In genomic region chr7:151226875-151227782, GRCh38 we compare ENCODE assay signal across 8 cellular contexts. TPM values are rescaled to one million over a fixed set of nuclear protein-coding genes. Genes with fewer than 3 reads are reported as not detected.
DNase-seq lines count a peak whose midpoint lies in the region; ATAC-seq and TF ChIP-seq lines count a peak whose summit lies in the region.

Gene ABCF2, minus strand, starts transcription at chr7:151227205. Its CDS starts 747 bp downstream, at chr7:151226458.

- H3K9me3 Mint-ChIP-seq in T-helper 1 cell treated with Interleukin-12 subunit alpha and Interleukin-12 subunit beta and Interleukin-4 antibody, amounts not matched to agents 30 μg/mL and 1 μg/mL, for 36 hours = no peaks in the 10 kb centered on the region
- H3K9me3 Mint-ChIP-seq in progenitor cell of endocrine pancreas (ENCODE audit: low read depth) = no peaks in the 10 kb centered on the region

- peak; percentile 99 for ATAC-seq in HG02884 (IDR thresholded peaks at IDR 0.05; ENCODE audit: unreplicated experiment)
- ATAC-seq in left cardiac atrium = peak; percentile 99

- intact Hi-C loops in left cardiac atrium (cut with DNase I) = loop anchor here in 1 of 2 donors (10.0 kb wide), 1 partner anchor 172 kb away; the partner anchor contains the start of genes CDK5 and SLC4A2

- peak; percentile 97 for DNase-seq in GM13977 (ENCODE audit: low spot score)
- peak; percentile 98 for DNase-seq in NCI-H1694 (lab: John Stamatoyannopoulos, UW)
- DNase-seq in amniotic stem cell (lab: John Stamatoyannopoulos, UW) = peak; percentile 98
- DNase-seq in left cardiac atrium = peak; percentile 99
- peak; percentile 99 for DNase-seq in progenitor cell of endocrine pancreas (ENCODE audit: low spot score, unreplicated experiment)
- peak; percentile 99 for DNase-seq in ureter (ENCODE audit: low spot score)

- in situ Hi-C loops in GM13977 (cut with MboI; ENCODE audit: low pct_unique_long_range_greater_than_20kb, low sequenced_read_pairs, unreplicated experiment) = no loop called here

- H3K4me3 Mint-ChIP-seq in T-helper 1 cell treated with Interleukin-12 subunit alpha and Interleukin-12 subunit beta and Interleukin-4 antibody, amounts not matched to agents 30 μg/mL and 1 μg/mL, for 36 hours = peak within 1 kb of the TSS; percentile 95
- peak within 1 kb of the TSS; percentile 98 for H3K4me3 Mint-ChIP-seq in progenitor cell of endocrine pancreas (ENCODE audit: low read depth)

- H3K27me3 Mint-ChIP-seq in T-helper 1 cell treated with Interleukin-12 subunit alpha and Interleukin-12 subunit beta and Interleukin-4 antibody, amounts not matched to agents 30 μg/mL and 1 μg/mL, for 36 hours (ENCODE audit: low read depth) = peaks cover 6% of the 10 kb centered on the region
- H3K27me3 Mint-ChIP-seq in progenitor cell of endocrine pancreas = no peaks in the 10 kb centered on the region

- peaks cover 39% of the 10 kb centered on the region for H3K4me1 Mint-ChIP-seq in T-helper 1 cell treated with Interleukin-12 subunit alpha and Interleukin-12 subunit beta and Interleukin-4 antibody, amounts not matched to agents 30 μg/mL and 1 μg/mL, for 36 hours (ENCODE audit: low read depth)
- H3K4me1 Mint-ChIP-seq in progenitor cell of endocrine pancreas (ENCODE audit: low read depth) = peaks cover 30% of the 10 kb centered on the region

- H3K36me3 Mint-ChIP-seq in T-helper 1 cell treated with Interleukin-12 subunit alpha and Interleukin-12 subunit beta and Interleukin-4 antibody, amounts not matched to agents 30 μg/mL and 1 μg/mL, for 36 hours (ENCODE audit: low read depth) = peaks cover 25% of the 10 kb centered on the region
- peaks cover 16% of the 10 kb centered on the region for H3K36me3 Mint-ChIP-seq in progenitor cell of endocrine pancreas (ENCODE audit: insufficient read depth)

- H3K27ac Mint-ChIP-seq in T-helper 1 cell treated with Interleukin-12 subunit alpha and Interleukin-12 subunit beta and Interleukin-4 antibody, amounts not matched to agents 30 μg/mL and 1 μg/mL, for 36 hours = peak within 1 kb of the TSS; percentile 94
- peak within 1 kb of the TSS; percentile 99 for H3K27ac Mint-ChIP-seq in progenitor cell of endocrine pancreas

- TF ChIP-seq CTCF in GM13977 (IDR thresholded peaks at IDR 0.05; ENCODE audit: extremely low read depth, insufficient read depth, missing control alignments) (no peak), progenitor cell of endocrine pancreas (IDR thresholded peaks at IDR 0.05; ENCODE audit: unreplicated experiment) (no peak)

RNA-seq across cellular contexts. Expression of gene ABCF2, which starts in this region (rescaled TPM):
- 10 to 100 TPM; 21.4 to 33.6 TPM for total RNA-seq in left cardiac atrium
- 48.7 and 55.1 TPM in 2 replicates for total RNA-seq in progenitor cell of endocrine pancreas
- 33.9 TPM for total RNA-seq in ureter

Comparison
In these comparisons a context has a peak if more than half of its experiments do, and no peak if none do; other contexts are left out.
1. Peak in every context shown above with its lines: DNase-seq and ATAC-seq.